8 cellular contexts compared by ENCODE assay signal in genomic region chr5:88883566-88884434, GRCh38. TPM values are rescaled to one million over a fixed set of nuclear protein-coding genes. Genes with fewer than 3 reads are reported as not detected.
A peak's percentile ranks its signal among the peaks of the same experiment; 100 is the strongest.
DNase-seq lines count a peak whose midpoint lies in the region; ATAC-seq and TF ChIP-seq lines count a peak whose summit lies in the region.

No MANE protein-coding gene starts in this region.

- H3K4me3 Mint-ChIP-seq in HFFc6: peak overlapping the region; percentile 98
- peak overlapping the region; percentile 82 to 99 for H3K4me3 Mint-ChIP-seq in activated T-cell treated with anti-CD3 and anti-CD28 coated beads, Interleukin-2, amount 50 U/mL, for 72 hours
- peak overlapping the region; percentile 85 for H3K4me3 Mint-ChIP-seq in natural killer cell treated with Interleukin-12 subunit alpha and Interleukin-12 subunit beta and Interleukin-15 and Interleukin-18, amount 100 ng/mL, for 72 hours

- peaks cover 40% of the 10 kb centered on the region for H3K4me1 Mint-ChIP-seq in HFFc6 (ENCODE audit: low read depth)
- H3K4me1 Mint-ChIP-seq in activated T-cell treated with anti-CD3 and anti-CD28 coated beads, Interleukin-2, amount 50 U/mL, for 72 hours (ENCODE audit: low read depth): peaks cover 24% of the 10 kb centered on the region
- peaks cover 19 to 20% of the 10 kb centered on the region in 2 donors for H3K4me1 Mint-ChIP-seq in natural killer cell treated with Interleukin-12 subunit alpha and Interleukin-12 subunit beta and Interleukin-15 and Interleukin-18, amount 100 ng/mL, for 72 hours (ENCODE audit: low read depth in 2 of 2)

- peaks cover 2% of the 10 kb centered on the region; the same call in 1 of the 2 replicates for H3K27me3 Mint-ChIP-seq in HFFc6 (ENCODE audit: insufficient read depth)
- peaks cover 71% of the 10 kb centered on the region for H3K27me3 Mint-ChIP-seq in activated T-cell treated with anti-CD3 and anti-CD28 coated beads, Interleukin-2, amount 50 U/mL, for 72 hours (ENCODE audit: low read depth)
- peaks cover 8 to 27% of the 10 kb centered on the region in 2 donors for H3K27me3 Mint-ChIP-seq in natural killer cell treated with Interleukin-12 subunit alpha and Interleukin-12 subunit beta and Interleukin-15 and Interleukin-18, amount 100 ng/mL, for 72 hours

- peak overlapping the region; percentile 99 for H3K27ac Mint-ChIP-seq in HFFc6
- H3K27ac Mint-ChIP-seq in activated T-cell treated with anti-CD3 and anti-CD28 coated beads, Interleukin-2, amount 50 U/mL, for 72 hours: peak overlapping the region; percentile 42
- peak overlapping the region; percentile 4 to 56 for H3K27ac Mint-ChIP-seq in natural killer cell treated with Interleukin-12 subunit alpha and Interleukin-12 subunit beta and Interleukin-15 and Interleukin-18, amount 100 ng/mL, for 72 hours

- peak; percentile 31 for TF ChIP-seq CTCF in HFFc6 (IDR thresholded peaks at IDR 0.05)

- DNase-seq in NCI-H187 (lab: John Stamatoyannopoulos, UW) (peak; percentile 36 to 61), NCI-H187 treated with DMSO at 0.1 percent for 48 hours (lab: John Stamatoyannopoulos, UW) (no peak), HFFc6 (peak; percentile 71), NCI-H446 treated with DMSO at 0.1 percent for 48 hours (lab: John Stamatoyannopoulos, UW) (peak; percentile 68), foreskin melanocyte (peak; percentile 87)
- peak; percentile 9 to 21 for DNase-seq in activated T-cell treated with anti-CD3 and anti-CD28 coated beads, Interleukin-2, amount 50 U/mL, for 72 hours
- no peak for DNase-seq in natural killer cell treated with Interleukin-12 subunit alpha and Interleukin-12 subunit beta and Interleukin-15 and Interleukin-18, amount 100 ng/mL, for 72 hours (ENCODE audit: low spot score)
- no peak for DNase-seq in activated effector memory CD4-positive, alpha-beta T cell treated with Interleukin-2 at 50 U/mL for 16 hours

- peak; percentile 32 to 41 for ATAC-seq in activated T-cell treated with anti-CD3 and anti-CD28 coated beads, Interleukin-2, amount 50 U/mL, for 72 hours (replicated peaks in 1 of 2)
- ATAC-seq in natural killer cell treated with Interleukin-12 subunit alpha and Interleukin-12 subunit beta and Interleukin-15 and Interleukin-18, amount 100 ng/mL, for 72 hours: peak; percentile 51 to 64

- no peaks in the 10 kb centered on the region for H3K9me3 Mint-ChIP-seq in HFFc6
- no peaks in the 10 kb centered on the region for H3K9me3 Mint-ChIP-seq in activated T-cell treated with anti-CD3 and anti-CD28 coated beads, Interleukin-2, amount 50 U/mL, for 72 hours
- H3K9me3 Mint-ChIP-seq in natural killer cell treated with Interleukin-12 subunit alpha and Interleukin-12 subunit beta and Interleukin-15 and Interleukin-18, amount 100 ng/mL, for 72 hours: no peaks in the 10 kb centered on the region

- no peaks in the 10 kb centered on the region for H3K36me3 Mint-ChIP-seq in HFFc6 (ENCODE audit: low read depth)
- peaks cover 0 to 6% of the 10 kb centered on the region in 2 donors for H3K36me3 Mint-ChIP-seq in activated T-cell treated with anti-CD3 and anti-CD28 coated beads, Interleukin-2, amount 50 U/mL, for 72 hours (ENCODE audit: insufficient read depth in 2 of 2)
- peaks cover 5% of the 10 kb centered on the region for H3K36me3 Mint-ChIP-seq in natural killer cell treated with Interleukin-12 subunit alpha and Interleukin-12 subunit beta and Interleukin-15 and Interleukin-18, amount 100 ng/mL, for 72 hours

RNA-seq across cellular contexts. Expression of gene MEF2C, which starts 0.8 kb away (rescaled TPM):
- total RNA-seq in HFFc6 (2021; fragmentation: NEBNext Ultra II Directional; extraction: Animal tissue kit (Norgen Biotek cat#: 25700)): 10 to 100 TPM in 1 of 6 experiments, 1 to 10 TPM in 5; 3.6 to 12.6 (median 9.2) TPM
- under 1 TPM; 0.53 to 0.83 TPM for total RNA-seq in activated T-cell treated with anti-CD3 and anti-CD28 coated beads, Interleukin-2, amount 50 U/mL, for 72 hours
- total RNA-seq in natural killer cell treated with Interleukin-12 subunit alpha and Interleukin-12 subunit beta and Interleukin-15 and Interleukin-18, amount 100 ng/mL, for 72 hours: 1 to 10 TPM; 3.3 to 3.5 TPM

Comparison
In these comparisons a context has a peak if more than half of its experiments do, and no peak if none do; other contexts are left out.
1. DNase-seq: peak in NCI-H187 (2 of 2), HFFc6 (single experiment), NCI-H446 treated with DMSO at 0.1 percent for 48 hours (single experiment), activated T-cell treated with anti-CD3 and anti-CD28 coated beads, Interleukin-2, amount 50 U/mL, for 72 hours (2 of 2) and foreskin melanocyte (single experiment); none in NCI-H187 treated with DMSO at 0.1 percent for 48 hours (single experiment), natural killer cell treated with Interleukin-12 subunit alpha and Interleukin-12 subunit beta and Interleukin-15 and Interleukin-18, amount 100 ng/mL, for 72 hours (single experiment) and activated effector memory CD4-positive, alpha-beta T cell treated with Interleukin-2 at 50 U/mL for 16 hours (single experiment).
2. H3K27ac Mint-ChIP-seq: peak in every context shown above with its lines; median percentile 99 in HFFc6; 42 in activated T-cell treated with anti-CD3 and anti-CD28 coated beads, Interleukin-2, amount 50 U/mL, for 72 hours; 30 in natural killer cell treated with Interleukin-12 subunit alpha and Interleukin-12 subunit beta and Interleukin-15 and Interleukin-18, amount 100 ng/mL, for 72 hours.
3. Peak in every context shown above with its lines, with median percentiles within 50 percentile points of each other: H3K4me3 Mint-ChIP-seq.